Comparison of ENCODE assay signal across 9 cellular contexts in the genomic region with DNA sequence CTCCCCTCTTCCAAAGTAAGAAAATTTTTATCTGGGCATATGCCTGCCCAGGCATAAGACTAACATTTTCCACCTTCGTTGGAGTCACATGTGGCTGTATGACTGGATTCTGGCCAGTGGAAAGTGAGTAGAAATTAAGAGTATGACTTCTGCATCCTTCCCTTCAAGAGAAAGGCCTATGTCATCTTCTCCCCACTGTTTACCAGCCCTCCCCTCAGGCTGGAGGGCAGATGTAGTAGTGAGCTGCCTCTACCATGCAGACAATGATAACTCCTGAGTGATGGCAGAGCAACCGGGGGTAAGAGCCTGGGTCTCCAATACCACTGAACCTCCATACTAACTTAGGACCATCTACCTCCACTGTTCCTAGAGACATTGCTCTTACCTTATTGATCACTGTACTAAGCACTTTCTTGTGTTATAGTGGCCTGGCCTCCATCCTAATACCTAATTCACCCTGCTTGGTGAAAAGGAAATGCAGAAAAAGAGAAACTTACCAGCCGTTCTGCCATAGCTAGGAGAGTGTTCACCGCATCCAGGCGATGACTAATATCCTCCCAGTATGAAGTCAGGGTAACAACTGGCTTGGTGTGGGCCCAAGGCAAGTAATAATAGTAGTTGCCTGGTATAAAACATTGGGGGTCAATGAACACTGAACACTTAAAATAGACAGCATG.
DNase-seq lines count a peak whose midpoint lies in the region; ATAC-seq, FAIRE-seq and TF ChIP-seq lines count a peak whose summit lies in the region.
"Had no signal": no experiment of that assay in that cellular context is flagged by ENCODE, and none has a peak within 500 bp of the region (broad histone marks: within the 10 kb centered on the region; RNA-seq: fewer than 3 reads in every experiment).

No MANE protein-coding gene starts in this region.

- H3K27ac ChIP-seq in keratinocyte (ENCODE audit: control insufficient read depth, insufficient read depth, low read length): peak overlapping the region; percentile 79
- H3K27ac ChIP-seq in uterus: peak overlapping the region; percentile 24 to 50

- no peak for ATAC-seq in GM18517 (IDR thresholded peaks at IDR 0.05; ENCODE audit: unreplicated experiment)

- dilution Hi-C loops in keratinocyte (cut with MboI; ENCODE audit: extremely low pct_ligation_motif_present, low sequenced_read_pairs): no loop called here

- peaks cover 58% of the 10 kb centered on the region for H3K4me1 ChIP-seq in keratinocyte (ENCODE audit: control insufficient read depth, extremely low read depth, insufficient read depth, low read length)
- H3K4me1 ChIP-seq in uterus: no peaks in the 10 kb centered on the region

- H3K36me3 Mint-ChIP-seq in activated naive CD4-positive, alpha-beta T cell treated with anti-CD3 and anti-CD28 coated beads for 36 hours (ENCODE audit: low read depth): peaks cover 8% of the 10 kb centered on the region

- no peak for TF ChIP-seq POLR2A in uterus (IDR thresholded peaks at IDR 0.05)

- TF ChIP-seq CTCF in keratinocyte (optimal IDR thresholded peaks at IDR 0.05 in 1 of 3, IDR thresholded peaks at IDR 0.05 in 1 of 3, conservative IDR thresholded peaks at IDR 0.05 in 1 of 3; ENCODE audit: extremely low read depth in 1 of 3, insufficient read depth in 2 of 3, low read length in 3 of 3) (no peak), uterus (IDR thresholded peaks at IDR 0.05) (no peak)

- peaks cover 2% of the 10 kb centered on the region for H3K27me3 Mint-ChIP-seq in activated naive CD4-positive, alpha-beta T cell treated with anti-CD3 and anti-CD28 coated beads for 36 hours (ENCODE audit: low read depth)

- no peaks in the 10 kb centered on the region for H4K20me1 ChIP-seq in keratinocyte (ENCODE audit: control insufficient read depth, extremely low read depth, insufficient read depth, low read length)

- intact Hi-C loops in activated naive CD4-positive, alpha-beta T cell treated with anti-CD3 and anti-CD28 coated beads for 36 hours (cut with micrococcal nuclease): loop anchor here (1.0 to 5.0 kb wide), 3 partner anchors 34 to 323 kb away; a partner anchor contains a TSS
- intact Hi-C loops in uterus (cut with DNase I; ENCODE audit: low total_unique reads): no loop called here

- H3K27me3 ChIP-seq in keratinocyte (ENCODE audit: control insufficient read depth, extremely low read depth, insufficient read depth, low read length) (no peaks in the 10 kb centered on the region), uterus (no peaks in the 10 kb centered on the region)

- peak; percentile 63 for DNase-seq in activated CD8-positive, alpha-beta memory T cell treated with anti-CD3 and anti-CD28 coated beads for 24 hours
- DNase-seq in activated CD8-positive, alpha-beta memory T cell treated with anti-CD3 and anti-CD28 coated beads, Interleukin-2, amount 50 U/mL, for 4 hours: no peak
- DNase-seq in activated naive CD4-positive, alpha-beta T cell treated with anti-CD3 and anti-CD28 coated beads for 36 hours: peak; percentile 75
- DNase-seq in keratinocyte (ENCODE audit: low read depth, low spot score) (no peak), uterus (no peak), NCI-H774 (lab: John Stamatoyannopoulos, UW) (no peak)
- no peak for DNase-seq in central memory CD4-positive, alpha-beta T cell
- DNase-seq: activated B cell treated with CpG ODN at 0.5 μM for 24 hours had no signal

- peak; percentile 74 for FAIRE-seq in keratinocyte (lab: Jason Lieb, UNC)

- no peaks in the 10 kb centered on the region for H3K9me3 ChIP-seq in keratinocyte (ENCODE audit: control insufficient read depth, low read depth, low read length)
- H3K9me3 ChIP-seq in uterus: no peaks in the 10 kb centered on the region

- H3K9me1 ChIP-seq in keratinocyte (ENCODE audit: control insufficient read depth, extremely low read depth, insufficient read depth, low read length): no peaks in the 10 kb centered on the region

- CTCF ChIA-PET in activated naive CD4-positive, alpha-beta T cell treated with anti-CD3 and anti-CD28 coated beads for 36 hours (lab: Charles Lee): interaction anchor here (0.7 to 10.8 kb wide), 13 partner anchors 10 to 287 kb away, joined by 3 to 331 read pairs (median 3); a partner anchor contains a TSS

- peaks cover 35% of the 10 kb centered on the region for H3K4me1 Mint-ChIP-seq in activated naive CD4-positive, alpha-beta T cell treated with anti-CD3 and anti-CD28 coated beads for 36 hours (ENCODE audit: low read depth)

- peaks cover 20 to 46% of the 10 kb centered on the region in 2 experiments for H3K36me3 ChIP-seq in keratinocyte (ENCODE audit: control insufficient read depth in 2 of 2, extremely low read depth in 1 of 2, insufficient read depth in 2 of 2, low read length in 2 of 2)
- no peaks in the 10 kb centered on the region for H3K36me3 ChIP-seq in uterus

- no peak overlapping the region for H2AFZ ChIP-seq in keratinocyte (ENCODE audit: control insufficient read depth, low read length)

- peak overlapping the region; percentile 47 for H3K9ac ChIP-seq in keratinocyte (ENCODE audit: control insufficient read depth, extremely low read depth, insufficient read depth, low read length)

- peak overlapping the region; percentile 85 for H3K27ac Mint-ChIP-seq in activated naive CD4-positive, alpha-beta T cell treated with anti-CD3 and anti-CD28 coated beads for 36 hours
- H3K27ac Mint-ChIP-seq: activated B cell treated with CpG ODN at 0.5 μM for 24 hours had no signal

- peak overlapping the region; percentile 45 for H3K4me2 ChIP-seq in keratinocyte (ENCODE audit: control insufficient read depth, extremely low read depth, insufficient read depth, low read depth, low read length)

- peaks cover 11% of the 10 kb centered on the region for H3K79me2 ChIP-seq in keratinocyte (ENCODE audit: control insufficient read depth, insufficient read depth, low read length)

- H3K4me3 ChIP-seq in keratinocyte (ENCODE audit: control insufficient read depth in 2 of 3, extremely low read depth in 1 of 3, insufficient read depth in 2 of 3, low read depth in 1 of 3, low read length in 3 of 3) (no peak overlapping the region), uterus (no peak overlapping the region)

- no peaks in the 10 kb centered on the region for H3K9me3 Mint-ChIP-seq in activated naive CD4-positive, alpha-beta T cell treated with anti-CD3 and anti-CD28 coated beads for 36 hours
- H3K9me3 Mint-ChIP-seq: activated B cell treated with CpG ODN at 0.5 μM for 24 hours had no signal

- no peak overlapping the region for H3K4me3 Mint-ChIP-seq in activated naive CD4-positive, alpha-beta T cell treated with anti-CD3 and anti-CD28 coated beads for 36 hours
- H3K4me3 Mint-ChIP-seq: activated B cell treated with CpG ODN at 0.5 μM for 24 hours had no signal

Comparison
In these comparisons a context has a peak if more than half of its experiments do, and no peak if none do; other contexts are left out.
1. DNase-seq: peak in activated CD8-positive, alpha-beta memory T cell treated with anti-CD3 and anti-CD28 coated beads for 24 hours (single experiment) and activated naive CD4-positive, alpha-beta T cell treated with anti-CD3 and anti-CD28 coated beads for 36 hours (single experiment); none in activated CD8-positive, alpha-beta memory T cell treated with anti-CD3 and anti-CD28 coated beads, Interleukin-2, amount 50 U/mL, for 4 hours (single experiment), keratinocyte (single experiment), uterus (0 of 2), NCI-H774 (single experiment) and central memory CD4-positive, alpha-beta T cell (single experiment).